Comparison of ENCODE assay signal across 1 cellular context in the genomic region with DNA sequence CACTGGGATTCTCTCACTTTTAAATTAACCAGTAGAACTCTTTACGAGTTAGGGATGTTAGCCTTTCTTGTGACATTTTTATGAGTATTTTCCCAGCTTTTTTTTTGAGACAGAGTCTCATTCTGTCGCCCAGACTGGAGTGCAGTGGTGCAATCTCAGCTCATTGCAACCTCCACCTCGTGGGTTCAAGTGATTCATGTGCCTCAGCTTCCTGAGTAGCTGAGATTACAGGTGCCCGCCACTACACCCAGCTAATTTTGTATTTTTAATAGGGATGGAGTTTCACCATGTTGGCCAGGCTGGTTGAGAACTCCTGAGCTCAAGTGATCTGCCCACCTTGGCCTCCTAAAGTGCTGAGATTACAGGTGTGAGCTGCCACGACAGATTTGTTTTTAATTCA. TPM values are rescaled to one million over a fixed set of nuclear protein-coding genes. Genes with fewer than 3 reads are reported as not detected.
"Had no signal": no experiment of that assay in that cellular context is flagged by ENCODE, and none has a peak within 500 bp of the region (broad histone marks: within the 10 kb centered on the region; RNA-seq: fewer than 3 reads in every experiment).

No MANE protein-coding gene starts in this region.

RNA-seq across cellular contexts. Expression of gene RASSF2, which starts 54.7 kb away (rescaled TPM):
- total RNA-seq: foreskin keratinocyte had no signal
